In genomic region chr4:27714073-27714472, GRCh38 we compare ENCODE assay signal across 23 cellular contexts.
A peak's percentile ranks its signal among the peaks of the same experiment; 100 is the strongest.
DNase-seq lines count a peak whose midpoint lies in the region; ATAC-seq lines count a peak whose summit lies in the region.
"Had no signal": no experiment of that assay in that cellular context is flagged by ENCODE, and none has a peak within 500 bp of the region (broad histone marks: within the 10 kb centered on the region; RNA-seq: fewer than 3 reads in every experiment).

No MANE protein-coding gene starts in this region.

- no peak for ATAC-seq in activated T-cell treated with anti-CD3 and anti-CD28 coated beads, Interleukin-2, amount 50 U/mL, for 4 hours
- ATAC-seq: activated naive CD8-positive, alpha-beta T cell treated with anti-CD3 and anti-CD28 coated beads, Interleukin-2, amount 50 U/mL, for 24 hours; GM23338 had no signal

- H3K27me3 ChIP-seq in MG63, result no peaks in the 10 kb centered on the region
- H3K27me3 ChIP-seq: neural progenitor cell, SJCRH30, thyroid gland had no signal

- H3K36me3 ChIP-seq in MG63, result no peaks in the 10 kb centered on the region
- H3K36me3 ChIP-seq: neural progenitor cell, SJCRH30, thyroid gland had no signal

- no peak overlapping the region for H3K4me3 Mint-ChIP-seq in activated T-cell treated with anti-CD3 and anti-CD28 coated beads, Interleukin-2, amount 50 U/mL, for 4 hours
- H3K4me3 Mint-ChIP-seq: activated CD4-positive, alpha-beta T cell treated with anti-CD3 and anti-CD28 coated beads, Interleukin-2, amount 10 ng/mL, durations not matched to agents 7 days and 5 days; activated naive CD8-positive, alpha-beta T cell treated with anti-CD3 and anti-CD28 coated beads, Interleukin-2, amount 50 U/mL, for 24 hours; CD4-positive, CD25-positive, alpha-beta regulatory T cell; GM23338; neural progenitor cell; T-helper 1 cell treated with Interleukin-12 subunit alpha and Interleukin-12 subunit beta and Interleukin-4 antibody, amounts not matched to agents 30 μg/mL and 1 μg/mL, for 36 hours had no signal

- H3K27ac ChIP-seq in epithelial cell of prostate, result no peak overlapping the region
- H3K27ac ChIP-seq: neural progenitor cell, SJCRH30, thyroid gland, VCaP had no signal

- H3K9me3 Mint-ChIP-seq in activated T-cell treated with anti-CD3 and anti-CD28 coated beads, Interleukin-2, amount 50 U/mL, for 4 hours, result peaks cover 4% of the 10 kb centered on the region
- H3K9me3 Mint-ChIP-seq: activated CD4-positive, alpha-beta T cell treated with anti-CD3 and anti-CD28 coated beads, Interleukin-2, amount 10 ng/mL, durations not matched to agents 7 days and 5 days; GM23338 had no signal

- no peak overlapping the region for H3K4me3 ChIP-seq in MG63
- H3K4me3 ChIP-seq: GM23338, neural progenitor cell, SJCRH30, thyroid gland had no signal

- H3K36me3 Mint-ChIP-seq in activated T-cell treated with anti-CD3 and anti-CD28 coated beads, Interleukin-2, amount 50 U/mL, for 4 hours (ENCODE audit: insufficient read depth), result no peaks in the 10 kb centered on the region
- H3K36me3 Mint-ChIP-seq: CD4-positive, CD25-positive, alpha-beta regulatory T cell; neural progenitor cell had no signal

- DNase-seq in DMS153 treated with DMSO at 0.1 percent for 48 hours (lab: John Stamatoyannopoulos, UW; ENCODE audit: unreplicated experiment), result peak; percentile 45
- peak; percentile 16 for DNase-seq in MG63
- peak; percentile 16 for DNase-seq in NCI-H774 (lab: John Stamatoyannopoulos, UW)
- DNase-seq in epithelial cell of prostate (ENCODE audit: low read depth, low spot score), result peak; percentile 40
- no peak for DNase-seq in activated naive CD4-positive, alpha-beta T cell treated with anti-CD3 and anti-CD28 coated beads, Interleukin-2, amount 50 U/mL, for 16 hours
- no peak for DNase-seq in activated T-cell treated with anti-CD3 and anti-CD28 coated beads, Interleukin-2, amount 50 U/mL, for 4 hours
- no peak for DNase-seq in NCI-H1694 (lab: John Stamatoyannopoulos, UW)
- DNase-seq in putamen (ENCODE audit: low spot score), result no peak
- DNase-seq: activated CD4-positive, alpha-beta T cell treated with anti-CD3 and anti-CD28 coated beads, Interleukin-2, amount 10 ng/mL, durations not matched to agents 7 days and 5 days; activated naive CD8-positive, alpha-beta T cell treated with anti-CD3 and anti-CD28 coated beads, Interleukin-2, amount 50 U/mL, for 24 hours; CD4-positive, CD25-positive, alpha-beta regulatory T cell; DMS79 treated with DMSO at 0.1 percent for 48 hours; hippocampal formation; NCI-H1436; NCI-H446; stimulated activated CD4-positive, alpha-beta T cell treated with anti-CD3 and anti-CD28 coated beads, Interleukin-2, amount 100 ng/mL, for 24 hours; stimulated activated naive CD4-positive, alpha-beta T cell treated with Interleukin-2 at 50 U/mL for 16 hours; thyroid gland had no signal

- H3K4me1 Mint-ChIP-seq in activated T-cell treated with anti-CD3 and anti-CD28 coated beads, Interleukin-2, amount 50 U/mL, for 4 hours (ENCODE audit: low read depth), result no peaks in the 10 kb centered on the region
- H3K4me1 Mint-ChIP-seq: activated CD4-positive, alpha-beta T cell treated with anti-CD3 and anti-CD28 coated beads, Interleukin-2, amount 10 ng/mL, durations not matched to agents 7 days and 5 days; activated naive CD8-positive, alpha-beta T cell treated with anti-CD3 and anti-CD28 coated beads, Interleukin-2, amount 50 U/mL, for 24 hours; CD4-positive, CD25-positive, alpha-beta regulatory T cell had no signal

- no peaks in the 10 kb centered on the region for H3K27me3 Mint-ChIP-seq in activated T-cell treated with anti-CD3 and anti-CD28 coated beads, Interleukin-2, amount 50 U/mL, for 4 hours (ENCODE audit: low read depth)
- H3K27me3 Mint-ChIP-seq: activated CD4-positive, alpha-beta T cell treated with anti-CD3 and anti-CD28 coated beads, Interleukin-2, amount 10 ng/mL, durations not matched to agents 7 days and 5 days; activated naive CD8-positive, alpha-beta T cell treated with anti-CD3 and anti-CD28 coated beads, Interleukin-2, amount 50 U/mL, for 24 hours; CD4-positive, CD25-positive, alpha-beta regulatory T cell had no signal

- H3K9me3 ChIP-seq in MG63, result no peaks in the 10 kb centered on the region
- H3K9me3 ChIP-seq: SJCRH30, thyroid gland had no signal

Comparison
In these comparisons a context has a peak if more than half of its experiments do, and no peak if none do; other contexts are left out.
1. DNase-seq: peak in DMS153 treated with DMSO at 0.1 percent for 48 hours (single experiment), MG63 (single experiment), NCI-H774 (single experiment) and epithelial cell of prostate (single experiment); none in activated naive CD4-positive, alpha-beta T cell treated with anti-CD3 and anti-CD28 coated beads, Interleukin-2, amount 50 U/mL, for 16 hours (single experiment), activated T-cell treated with anti-CD3 and anti-CD28 coated beads, Interleukin-2, amount 50 U/mL, for 4 hours (single experiment), NCI-H1694 (single experiment) and putamen (single experiment).